2 cellular contexts compared by ENCODE assay signal in genomic region chr2:18831916-18832510, GRCh38.
TF ChIP-seq lines count a peak whose summit lies in the region.

No MANE protein-coding gene starts in this region.

TF ChIP-seq in IMR-90, 13 proteins besides CTCF, POLR2A, EP300 and RAD21:
- TF ChIP-seq CEBPB (IDR thresholded peaks at IDR 0.05; ENCODE audit: low read depth, low read length) (no peak), MXI1 (IDR thresholded peaks at IDR 0.05; ENCODE audit: borderline replicate concordance, low read depth, low read length) (no peak), BHLHE40 (IDR thresholded peaks at IDR 0.05; ENCODE audit: low read depth, low read length) (no peak), CHD1 (IDR thresholded peaks at IDR 0.05; ENCODE audit: low read depth, low read length) (no peak)
- TF ChIP-seq, protein P1, sequence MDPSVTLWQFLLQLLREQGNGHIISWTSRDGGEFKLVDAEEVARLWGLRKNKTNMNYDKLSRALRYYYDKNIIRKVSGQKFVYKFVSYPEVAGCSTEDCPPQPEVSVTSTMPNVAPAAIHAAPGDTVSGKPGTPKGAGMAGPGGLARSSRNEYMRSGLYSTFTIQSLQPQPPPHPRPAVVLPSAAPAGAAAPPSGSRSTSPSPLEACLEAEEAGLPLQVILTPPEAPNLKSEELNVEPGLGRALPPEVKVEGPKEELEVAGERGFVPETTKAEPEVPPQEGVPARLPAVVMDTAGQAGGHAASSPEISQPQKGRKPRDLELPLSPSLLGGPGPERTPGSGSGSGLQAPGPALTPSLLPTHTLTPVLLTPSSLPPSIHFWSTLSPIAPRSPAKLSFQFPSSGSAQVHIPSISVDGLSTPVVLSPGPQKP (IDR thresholded peaks at IDR 0.05; ENCODE audit: borderline replicate concordance, low read depth, low read length) = no peak

TF ChIP-seq in H1, 55 proteins besides CTCF, POLR2A, EP300 and RAD21:
- TF ChIP-seq SRF (IDR thresholded peaks at IDR 0.05; ENCODE audit: low read depth, low read length) (no peak), FOSL1 (IDR thresholded peaks at IDR 0.05; ENCODE audit: insufficient read depth, low read depth, low read length) (no peak), KDM5A (IDR thresholded peaks at IDR 0.05; ENCODE audit: low read length) (no peak), SP1 (IDR thresholded peaks at IDR 0.05; ENCODE audit: low read depth, low read length) (no peak), BACH1 (IDR thresholded peaks at IDR 0.05; ENCODE audit: low read length) (no peak), HDAC2 (IDR thresholded peaks at IDR 0.05; ENCODE audit: borderline replicate concordance in 1 of 2, low read depth in 2 of 2, low read length in 2 of 2) (no peak), EZH2 (IDR thresholded peaks at IDR 0.05; ENCODE audit: low read depth, low read length, severe bottlenecking) (no peak)
